ENCODE assay signal across 8 cellular contexts in genomic region chr6:30690403-30691207, GRCh38.
DNase-seq lines count a peak whose midpoint lies in the region; ATAC-seq and TF ChIP-seq lines count a peak whose summit lies in the region.

Gene NRM, minus strand, starts transcription at chr6:30690984. Its CDS starts 10 bp downstream, at chr6:30690974.

- peak within 1 kb of the TSS; percentile 95 to 100 for H3K27ac ChIP-seq in coronary artery
- peak within 1 kb of the TSS; percentile 84 for H3K27ac ChIP-seq in layer of hippocampus (ENCODE audit: low read depth, low read length)

- no peaks in the 10 kb centered on the region for H3K27me3 ChIP-seq in GM06990 (replicated peaks; ENCODE audit: control insufficient read depth, insufficient read depth, low read length)
- H3K27me3 ChIP-seq in layer of hippocampus (ENCODE audit: control insufficient read depth, insufficient read depth, low read length) = no peaks in the 10 kb centered on the region

- DNase-seq in GM06990 (ENCODE audit: extremely low read depth, insufficient read length) (peak; percentile 86), NCI-H526 (lab: John Stamatoyannopoulos, UW) (peak; percentile 66 to 92), coronary artery (ENCODE audit: low spot score) (peak; percentile 90)
- DNase-seq in activated CD4-positive, alpha-beta T cell treated with anti-CD3 and anti-CD28 coated beads for 48 hours = peak; percentile 84
- peak; percentile 46 to 72 for DNase-seq in stimulated activated CD4-positive, alpha-beta T cell treated with anti-CD3 and anti-CD28 coated beads, Interleukin-1b, Interleukin-23, amount 100 ng/mL, for 1 hour (ENCODE audit: low read depth in 2 of 2)

- H3K4me3 ChIP-seq in GM06990 (replicated peaks; ENCODE audit: low read depth, low read length) = peak within 1 kb of the TSS; percentile 87
- H3K4me3 ChIP-seq in coronary artery = peak within 1 kb of the TSS; percentile 81

- TF ChIP-seq CTCF in GM06990 (IDR thresholded peaks at IDR 0.05; ENCODE audit: insufficient read depth, low read length, poor library complexity, severe bottlenecking) = no peak
- TF ChIP-seq CTCF in coronary artery (IDR thresholded peaks at IDR 0.05) = no peak

- ATAC-seq in HG03432 (IDR thresholded peaks at IDR 0.05; ENCODE audit: unreplicated experiment) (peak; percentile 33), HG02884 (IDR thresholded peaks at IDR 0.05; ENCODE audit: unreplicated experiment) (no peak)

- H3K36me3 ChIP-seq in GM06990 (ENCODE audit: control insufficient read depth, insufficient read depth, low read length) = no peaks in the 10 kb centered on the region
